Comparison of ENCODE assay signal across 1 cellular context in genomic region chr12:128365831-128366231, GRCh38.
TF ChIP-seq lines count a peak whose summit lies in the region.

No MANE protein-coding gene starts in this region.

TF ChIP-seq in SK-N-SH, 30 proteins besides CTCF, POLR2A, EP300 and RAD21 (continued from another document):
- TF ChIP-seq ZBTB33 (IDR thresholded peaks at IDR 0.05; ENCODE audit: borderline replicate concordance, low read depth) (no peak), FOSL2 (IDR thresholded peaks at IDR 0.05; ENCODE audit: borderline replicate concordance, low read depth) (no peak), USF1 (IDR thresholded peaks at IDR 0.05; ENCODE audit: borderline replicate concordance, low read depth) (no peak), NFIC (IDR thresholded peaks at IDR 0.05; ENCODE audit: borderline replicate concordance) (no peak), MXI1 (IDR thresholded peaks at IDR 0.05; ENCODE audit: low read depth, low read length) (no peak), RCOR1 (IDR thresholded peaks at IDR 0.05; ENCODE audit: low read length) (no peak), YY1 (IDR thresholded peaks at IDR 0.05; ENCODE audit: low read depth) (no peak), MAX (IDR thresholded peaks at IDR 0.05; ENCODE audit: low read depth) (no peak), JUND (IDR thresholded peaks at IDR 0.05) (no peak), ELF1 (IDR thresholded peaks at IDR 0.05) (no peak), MEF2A (IDR thresholded peaks at IDR 0.05; ENCODE audit: borderline replicate concordance, low read depth) (no peak), FOXJ3 (CRISPR knock-in tag; IDR thresholded peaks at IDR 0.05) (no peak), TEAD4 (IDR thresholded peaks at IDR 0.05; ENCODE audit: borderline replicate concordance, insufficient read depth) (no peak), IRF3 (IDR thresholded peaks at IDR 0.05; ENCODE audit: low read depth, low read length) (no peak), SIN3A (IDR thresholded peaks at IDR 0.05; ENCODE audit: borderline replicate concordance, low read depth, low read length) (no peak), RFX5 (IDR thresholded peaks at IDR 0.05; ENCODE audit: low read length) (no peak), CHD2 (IDR thresholded peaks at IDR 0.05; ENCODE audit: low read length, partially characterized antibody) (no peak), REST (IDR thresholded peaks at IDR 0.05; ENCODE audit: low read depth, low read length) (no peak)
